8 cellular contexts compared by ENCODE assay signal in the genomic region with DNA sequence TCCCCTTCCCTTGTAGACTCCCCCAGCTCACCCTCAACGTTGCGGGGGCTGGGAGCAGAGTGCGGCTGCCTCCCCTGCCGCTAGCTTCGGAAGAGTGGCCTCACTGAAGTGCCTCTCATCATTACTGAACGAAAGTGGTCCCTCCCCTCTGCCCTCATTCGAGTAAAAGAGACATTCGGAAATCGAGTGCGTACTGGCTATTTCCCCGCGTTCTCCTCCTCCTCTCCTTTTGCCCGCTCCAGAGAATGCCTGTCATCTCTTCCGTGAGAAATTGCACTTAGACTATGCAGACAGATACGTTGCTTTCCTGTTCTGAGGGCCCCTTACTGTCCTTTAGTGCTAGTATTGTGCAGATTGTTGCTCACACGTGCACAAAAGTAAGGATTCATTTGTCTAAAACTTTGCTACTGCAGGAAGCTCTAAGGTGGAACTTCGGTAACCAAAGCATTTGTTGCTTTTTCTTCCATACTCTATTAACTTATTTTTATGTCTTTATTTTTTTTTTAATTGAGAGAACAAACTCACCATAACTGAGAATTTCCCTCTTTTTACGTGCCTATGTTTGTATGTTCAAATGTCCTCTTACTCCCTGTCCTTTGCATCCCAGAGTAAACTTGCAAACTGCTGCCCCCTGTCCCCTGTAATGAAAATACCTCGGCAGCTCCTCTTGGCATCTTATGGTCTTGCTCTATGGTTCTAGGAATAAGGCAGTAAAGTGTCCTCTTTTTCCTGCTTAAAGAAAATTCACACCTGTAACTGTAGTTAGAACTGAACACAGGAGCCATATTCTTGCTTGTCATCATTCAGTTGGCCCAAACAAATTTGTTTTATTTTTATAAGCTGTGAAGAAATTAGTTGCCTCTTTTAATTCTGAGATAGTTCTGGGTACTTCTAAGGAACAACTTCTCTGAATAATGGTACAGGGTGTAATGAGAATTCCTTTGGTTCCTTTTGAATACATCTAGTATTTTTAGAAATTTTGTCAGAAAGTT. TPM values are rescaled to one million over a fixed set of nuclear protein-coding genes. Genes with fewer than 3 reads are reported as not detected.
DNase-seq lines count a peak whose midpoint lies in the region; ATAC-seq and TF ChIP-seq lines count a peak whose summit lies in the region.

No MANE protein-coding gene starts in this region.

- TF ChIP-seq CTCF in LNCAP (IDR thresholded peaks at IDR 0.05) (peak; percentile 78), body of pancreas (IDR thresholded peaks at IDR 0.05) (peak; percentile 26 to 66 (median 51))

- POLR2A ChIA-PET in activated CD4-positive, alpha-beta T cell treated with anti-CD3 and anti-CD28 coated beads for 36 hours (lab: Charles Lee): interaction anchor here (0.7 kb wide), 1 partner anchor 11 kb away, joined by 3 read pairs; no protein-coding TSS in a partner anchor

- peak overlapping the region; percentile 83 for H3K27ac Mint-ChIP-seq in activated CD4-positive, alpha-beta T cell treated with anti-CD3 and anti-CD28 coated beads for 36 hours

- TF ChIP-seq POLR2A in body of pancreas (IDR thresholded peaks at IDR 0.05): no peak

- H3K27me3 Mint-ChIP-seq in activated CD4-positive, alpha-beta T cell treated with anti-CD3 and anti-CD28 coated beads for 36 hours: no peaks in the 10 kb centered on the region

- 0 to 1% methylated on average over 16 to 18 of the region's 19 CpGs for WGBS in body of pancreas, 2 donors

- H3K4me1 Mint-ChIP-seq in activated CD4-positive, alpha-beta T cell treated with anti-CD3 and anti-CD28 coated beads for 36 hours: peaks cover 40% of the 10 kb centered on the region

- H3K36me3 ChIP-seq in body of pancreas (replicated peaks in 1 of 2; ENCODE audit: insufficient read depth in 1 of 2, low read depth in 2 of 2) (no peaks in the 10 kb centered on the region), iPS-18a (ENCODE audit: control insufficient read depth, low read depth, low read length) (peaks cover 3% of the 10 kb centered on the region)

- H3K9me3 Mint-ChIP-seq in activated CD4-positive, alpha-beta T cell treated with anti-CD3 and anti-CD28 coated beads for 36 hours (ENCODE audit: low read depth): no peaks in the 10 kb centered on the region

- intact Hi-C loops in activated CD4-positive, alpha-beta T cell treated with anti-CD3 and anti-CD28 coated beads for 36 hours (cut with DNase I, micrococcal nuclease): loop anchor here (1.0 to 10.0 kb wide), 7 partner anchors 62 to 380 kb away; partner anchors contain the start of gene AGPAT4 (in 1 of the 2)
- intact Hi-C loops in body of pancreas (cut with DNase I): no loop called here

- no peaks in the 10 kb centered on the region for H3K9me3 ChIP-seq in body of pancreas
- no peaks in the 10 kb centered on the region for H3K9me3 ChIP-seq in iPS-18a (ENCODE audit: control insufficient read depth, low read depth, low read length)

- no peaks in the 10 kb centered on the region for H3K27me3 ChIP-seq in body of pancreas
- H3K27me3 ChIP-seq in iPS-18a (ENCODE audit: control insufficient read depth, insufficient read depth, low read length): no peaks in the 10 kb centered on the region

- H3K4me1 ChIP-seq in body of pancreas (peaks cover 24% of the 10 kb centered on the region), iPS-18a (ENCODE audit: control insufficient read depth, low read depth, low read length) (peaks cover 10% of the 10 kb centered on the region)

- peak overlapping the region; percentile 93 for H3K4me3 Mint-ChIP-seq in activated CD4-positive, alpha-beta T cell treated with anti-CD3 and anti-CD28 coated beads for 36 hours

- H3K4me3 ChIP-seq in body of pancreas (peak overlapping the region; percentile 95 to 99), iPS-18a (ENCODE audit: low read length) (peak overlapping the region; percentile 92), skeletal muscle cell (ENCODE audit: low read depth, low read length) (peak overlapping the region; percentile 88)

- peak overlapping the region; percentile 79 to 97 (median 90) for H3K27ac ChIP-seq in body of pancreas
- H3K27ac ChIP-seq in iPS-18a (ENCODE audit: low read length): peak overlapping the region; percentile 45

- ATAC-seq in activated CD4-positive, alpha-beta T cell treated with anti-CD3 and anti-CD28 coated beads for 36 hours: peak; percentile 61
- peak; percentile 25 for ATAC-seq in body of pancreas

- peak overlapping the region; percentile 85 for H3K9ac ChIP-seq in iPS-18a (ENCODE audit: low read length)

- CTCF ChIA-PET in activated CD4-positive, alpha-beta T cell treated with anti-CD3 and anti-CD28 coated beads for 36 hours (lab: Charles Lee): interaction anchor here (0.7 to 2.4 kb wide), 9 partner anchors 9 to 378 kb away, joined by 3 to 16 read pairs (median 3); partner anchors contain the start of gene AGPAT4

- DNase-seq in activated CD4-positive, alpha-beta T cell treated with anti-CD3 and anti-CD28 coated beads for 36 hours: peak; percentile 45
- no peak for DNase-seq in activated CD4-positive, alpha-beta T cell treated with anti-CD3 and anti-CD28 coated beads for 1 hour
- DNase-seq in H4 (ENCODE audit: low spot score) (peak; percentile 43), SHP77 treated with DMSO at 0.1 percent for 48 hours (lab: John Stamatoyannopoulos, UW) (peak; percentile 44), body of pancreas (peak; percentile 45 to 65 (median 60)), skeletal muscle cell (ENCODE audit: low read depth) (peak; percentile 31)

- H3K36me3 Mint-ChIP-seq in activated CD4-positive, alpha-beta T cell treated with anti-CD3 and anti-CD28 coated beads for 36 hours (ENCODE audit: low read depth): peaks cover 3% of the 10 kb centered on the region

RNA-seq across cellular contexts. Expression of gene MAP3K4, which starts 1.1 kb away (rescaled TPM):
- 10 to 100 TPM; 45.3 to 61.2 TPM for total RNA-seq in activated CD4-positive, alpha-beta T cell treated with anti-CD3 and anti-CD28 coated beads for 36 hours
- total RNA-seq in H4 (2014; rRNA removed; shearing (Covaris generic)): 10.3 and 10.5 TPM in 2 replicates
- 10 to 100 TPM; 20.1 to 31.4 TPM for total RNA-seq in body of pancreas
